8 cellular contexts compared by ENCODE assay signal in genomic region chr4:24470681-24471622, GRCh38.
DNase-seq lines count a peak whose midpoint lies in the region; ATAC-seq and TF ChIP-seq lines count a peak whose summit lies in the region.

No MANE protein-coding gene starts in this region.

- no peaks in the 10 kb centered on the region for H3K9me3 ChIP-seq in SK-N-SH

- H3K4me2 ChIP-seq in SK-N-SH, result peak overlapping the region; percentile 89

- peak overlapping the region; percentile 19 to 80; a peak in 3 of 4 replicates for H3K4me3 ChIP-seq in SK-N-SH (ENCODE audit: low read depth in 2 of 2, low read length in 1 of 2)
- H3K4me3 ChIP-seq in cardiac fibroblast (replicated peaks in 1 of 2; ENCODE audit: low read depth in 2 of 2, low read length in 2 of 2), result peak overlapping the region; percentile 61 to 66
- peak overlapping the region; percentile 60 for H3K4me3 ChIP-seq in kidney epithelial cell (ENCODE audit: low read depth, low read length)

- no peaks in the 10 kb centered on the region; a peak in 1 of 4 replicates for H3K4me1 ChIP-seq in SK-N-SH (ENCODE audit: control insufficient read depth in 1 of 2, insufficient read depth in 2 of 2, low read depth in 1 of 2, low read length in 1 of 2)

- no peaks in the 10 kb centered on the region for H4K20me1 ChIP-seq in SK-N-SH (ENCODE audit: insufficient read depth)

- H3K79me2 ChIP-seq in SK-N-SH (ENCODE audit: insufficient read depth), result no peaks in the 10 kb centered on the region

- no peak for TF ChIP-seq EP300 in SK-N-SH (IDR thresholded peaks at IDR 0.05; ENCODE audit: borderline replicate concordance in 1 of 2, low read depth in 1 of 2, low read length in 1 of 2)

- 3% methylated on average over 28 of the region's 90 CpGs for WGBS in SK-N-SH (ENCODE audit: low lambda C conversion rate)

- H3K36me3 ChIP-seq in SK-N-SH (replicated peaks in 1 of 2; ENCODE audit: control insufficient read depth in 1 of 2, insufficient read depth in 2 of 2, low read length in 1 of 2), result no peaks in the 10 kb centered on the region
- H3K36me3 ChIP-seq in kidney epithelial cell (ENCODE audit: control insufficient read depth, insufficient read depth, low read length), result no peaks in the 10 kb centered on the region

- no peaks in the 10 kb centered on the region for H3K9me2 ChIP-seq in SK-N-SH

- no peak overlapping the region for H3K27ac ChIP-seq in SK-N-SH (ENCODE audit: low read depth in 2 of 2, low read length in 1 of 2)

- H2AFZ ChIP-seq in SK-N-SH (ENCODE audit: low read depth), result peak overlapping the region; percentile 46

- TF ChIP-seq CTCF in SK-N-SH (IDR thresholded peaks at IDR 0.05), result peak; percentile 21; the same call in 1 of the 2 replicates
- no peak for TF ChIP-seq CTCF in cardiac fibroblast (IDR thresholded peaks at IDR 0.05; ENCODE audit: low read depth, low read length)
- TF ChIP-seq CTCF in kidney epithelial cell (IDR thresholded peaks at IDR 0.05; ENCODE audit: insufficient read depth, low read length, poor library complexity, severe bottlenecking), result peak; percentile 12

- H3K27me3 ChIP-seq in SK-N-SH (ENCODE audit: insufficient read depth) (peaks cover 30% of the 10 kb centered on the region), kidney epithelial cell (ENCODE audit: control insufficient read depth, insufficient read depth, low read length) (peaks cover 9% of the 10 kb centered on the region)

- no peak overlapping the region for H3K9ac ChIP-seq in SK-N-SH

- POLR2A ChIA-PET in SK-N-SH (lab: Yijun Ruan, JAX), result no interaction called here

- CTCF ChIA-PET in SK-N-SH (lab: Yijun Ruan, JAX), result interaction anchor here (0.9 to 1.1 kb wide), 2 partner anchors 17 to 80 kb away, joined by 3 to 6 read pairs; no protein-coding TSS in a partner anchor

- ATAC-seq in GM19372 (IDR thresholded peaks at IDR 0.05; ENCODE audit: low read depth, unreplicated experiment) (peak; percentile 27), HG02938 (IDR thresholded peaks at IDR 0.05; ENCODE audit: unreplicated experiment) (no peak), HG03354 (IDR thresholded peaks at IDR 0.05; ENCODE audit: poor library complexity, severe bottlenecking, unreplicated experiment) (no peak)

- TF ChIP-seq RAD21 in SK-N-SH (IDR thresholded peaks at IDR 0.05; ENCODE audit: low read length), result no peak

- DNase-seq in AG08396 (ENCODE audit: low spot score) (peak; percentile 52), SK-N-SH (peak; percentile 63), cardiac fibroblast (ENCODE audit: low read depth in 2 of 2) (peak; percentile 54 to 56), kidney epithelial cell (ENCODE audit: low read depth) (no peak)
- peak; percentile 43 for DNase-seq in stimulated activated CD4-positive, alpha-beta T cell treated with anti-CD3 and anti-CD28 coated beads, Interleukin-4, amount 100 ng/mL, for 1 hour

- peaks cover 22% of the 10 kb centered on the region for H3F3A ChIP-seq in SK-N-SH (replicated peaks; ENCODE audit: insufficient read depth)

TF ChIP-seq in SK-N-SH, 30 proteins besides CTCF, POLR2A, EP300 and RAD21:
- TF ChIP-seq FOXM1 (IDR thresholded peaks at IDR 0.05; ENCODE audit: low read depth), result no peak
- no peak for TF ChIP-seq GABPA (IDR thresholded peaks at IDR 0.05; ENCODE audit: low read depth)
- no peak for TF ChIP-seq RFX5 (IDR thresholded peaks at IDR 0.05; ENCODE audit: low read length)
- no peak for TF ChIP-seq JUND (IDR thresholded peaks at IDR 0.05)
- no peak for TF ChIP-seq FOXJ3 (CRISPR knock-in tag; IDR thresholded peaks at IDR 0.05)
- TF ChIP-seq ELF1 (IDR thresholded peaks at IDR 0.05), result no peak
- no peak for TF ChIP-seq PBX3 (IDR thresholded peaks at IDR 0.05)
- TF ChIP-seq IRF3 (IDR thresholded peaks at IDR 0.05; ENCODE audit: low read depth, low read length), result no peak
- TF ChIP-seq CHD2 (IDR thresholded peaks at IDR 0.05; ENCODE audit: low read length, partially characterized antibody), result no peak
- no peak for TF ChIP-seq YY1 (IDR thresholded peaks at IDR 0.05; ENCODE audit: low read depth)
- TF ChIP-seq POLR2AphosphoS5 (IDR thresholded peaks at IDR 0.05; ENCODE audit: low read depth, low read length), result no peak
- no peak for TF ChIP-seq GATA2 (CRISPR knock-in tag; IDR thresholded peaks at IDR 0.05)
- no peak for TF ChIP-seq MAX (IDR thresholded peaks at IDR 0.05; ENCODE audit: low read depth)
- TF ChIP-seq USF1 (IDR thresholded peaks at IDR 0.05; ENCODE audit: borderline replicate concordance, low read depth), result no peak
- no peak for TF ChIP-seq SMC3 (IDR thresholded peaks at IDR 0.05; ENCODE audit: low read depth, low read length)
- TF ChIP-seq TEAD4 (IDR thresholded peaks at IDR 0.05; ENCODE audit: borderline replicate concordance, insufficient read depth), result no peak
- no peak for TF ChIP-seq REST (IDR thresholded peaks at IDR 0.05; ENCODE audit: low read depth, low read length)
- no peak for TF ChIP-seq TCF12 (IDR thresholded peaks at IDR 0.05)
- no peak for TF ChIP-seq RCOR1 (IDR thresholded peaks at IDR 0.05; ENCODE audit: low read length)
